16 cellular contexts compared by ENCODE assay signal in genomic region chr17:21373034-21373433, GRCh38. TPM values are rescaled to one million over a fixed set of nuclear protein-coding genes. Genes with fewer than 3 reads are reported as not detected.
DNase-seq lines count a peak whose midpoint lies in the region; ATAC-seq and TF ChIP-seq lines count a peak whose summit lies in the region.
"Had no signal": no experiment of that assay in that cellular context is flagged by ENCODE, and none has a peak within 500 bp of the region (broad histone marks: within the 10 kb centered on the region; RNA-seq: fewer than 3 reads in every experiment).

No MANE protein-coding gene starts in this region.

- H3K4me2 ChIP-seq in neural progenitor cell, result no peak overlapping the region

- H4K20me1 ChIP-seq in neural progenitor cell (ENCODE audit: low read depth), result peaks cover 5% of the 10 kb centered on the region

- H3K27ac Mint-ChIP-seq in neural progenitor cell (peak overlapping the region; percentile 72), WTC11 (no peak overlapping the region)
- peak overlapping the region in 1 of 10 donors; percentile 19 for H3K27ac Mint-ChIP-seq in naive thymus-derived CD8-positive, alpha-beta T cell

- peaks cover 46% of the 10 kb centered on the region for H3K4me1 Mint-ChIP-seq in neural progenitor cell
- peaks cover 33% of the 10 kb centered on the region for H3K4me1 Mint-ChIP-seq in WTC11
- H3K4me1 Mint-ChIP-seq in naive thymus-derived CD8-positive, alpha-beta T cell, result peaks cover 7 to 28% (median 16%) of the 10 kb centered on the region in 4 donors

- peak; percentile 15 for DNase-seq in DMS53 (lab: John Stamatoyannopoulos, UW)
- no peak for DNase-seq in DMS53 treated with DMSO at 0.1 percent for 48 hours (lab: John Stamatoyannopoulos, UW; ENCODE audit: unreplicated experiment)
- DNase-seq in LHCN-M2 (ENCODE audit: low read depth), result peak; percentile 45
- peak; percentile 65 to 75 for DNase-seq in SJCRH30
- no peak for DNase-seq in neural progenitor cell (ENCODE audit: low spot score)
- no peak for DNase-seq in WTC11 (ENCODE audit: low spot score)
- no peak for DNase-seq in naive thymus-derived CD8-positive, alpha-beta T cell
- DNase-seq: CD8-positive, alpha-beta memory T cell; GF-D8; IMR-90; Kasumi-1; NCI-H1436; NCI-H2029 had no signal

- H3K79me2 ChIP-seq in neural progenitor cell (ENCODE audit: low read depth), result no peaks in the 10 kb centered on the region

- no peak overlapping the region for H3K4me3 ChIP-seq in SJCRH30
- H3K4me3 ChIP-seq in neural progenitor cell, result no peak overlapping the region
- H3K4me3 ChIP-seq: HAP-1 had no signal

- CTCF ChIA-PET in WTC11 (lab: Charles Lee), result interaction anchor here (0.5 to 1.7 kb wide), 4 partner anchors 84 to 380 kb away, joined by 4 to 7 read pairs (median 4); no protein-coding TSS in a partner anchor

- H3K27ac ChIP-seq in SJCRH30 (no peak overlapping the region), neural progenitor cell (no peak overlapping the region)
- H3K27ac ChIP-seq: 22Rv1 had no signal

- no peak for ATAC-seq in WTC11
- ATAC-seq in naive thymus-derived CD8-positive, alpha-beta T cell, result no peak
- no peak for ATAC-seq in GM18868 (IDR thresholded peaks at IDR 0.05; ENCODE audit: unreplicated experiment)

- peaks cover 28% of the 10 kb centered on the region for H3K27me3 ChIP-seq in SJCRH30
- peaks cover 46% of the 10 kb centered on the region for H3K27me3 ChIP-seq in neural progenitor cell

- H3K9ac ChIP-seq in neural progenitor cell, result no peak overlapping the region

- TF ChIP-seq CTCF in neural progenitor cell (IDR thresholded peaks at IDR 0.05) (no peak), WTC11 (IDR thresholded peaks at IDR 0.05) (no peak)

- H3K9me3 ChIP-seq in SJCRH30 (replicated peaks) (no peaks in the 10 kb centered on the region), neural progenitor cell (ENCODE audit: low read depth) (no peaks in the 10 kb centered on the region)
- H3K9me3 ChIP-seq: HAP-1 had no signal

- POLR2A ChIA-PET in WTC11 (lab: Charles Lee), result no interaction called here
- POLR2A ChIA-PET in naive thymus-derived CD8-positive, alpha-beta T cell (lab: Charles Lee), result no interaction called here

- H2AFZ ChIP-seq in neural progenitor cell (replicated peaks), result no peak overlapping the region

- H3K4me1 ChIP-seq in SJCRH30 (peaks cover 23% of the 10 kb centered on the region), neural progenitor cell (peaks cover 62% of the 10 kb centered on the region)
- H3K4me1 ChIP-seq: HAP-1 had no signal

- no peaks in the 10 kb centered on the region for H3K9me3 Mint-ChIP-seq in neural progenitor cell
- H3K9me3 Mint-ChIP-seq in WTC11, result no peaks in the 10 kb centered on the region
- H3K9me3 Mint-ChIP-seq in naive thymus-derived CD8-positive, alpha-beta T cell, result no peaks in the 10 kb centered on the region
- H3K9me3 Mint-ChIP-seq: CD8-positive, alpha-beta memory T cell had no signal

- H3F3A ChIP-seq in neural progenitor cell (ENCODE audit: low read depth), result peaks cover 44% of the 10 kb centered on the region

- no peaks in the 10 kb centered on the region for H3K36me3 ChIP-seq in SJCRH30
- no peaks in the 10 kb centered on the region for H3K36me3 ChIP-seq in neural progenitor cell
- H3K36me3 ChIP-seq: HAP-1 had no signal

- no peak overlapping the region for H3K4me3 Mint-ChIP-seq in neural progenitor cell
- no peak overlapping the region for H3K4me3 Mint-ChIP-seq in WTC11
- no peak overlapping the region for H3K4me3 Mint-ChIP-seq in naive thymus-derived CD8-positive, alpha-beta T cell

- H3K36me3 Mint-ChIP-seq in neural progenitor cell (no peaks in the 10 kb centered on the region), WTC11 (no peaks in the 10 kb centered on the region)
- peaks cover 0 to 2% (median 0%) of the 10 kb centered on the region in 3 donors for H3K36me3 Mint-ChIP-seq in naive thymus-derived CD8-positive, alpha-beta T cell

- H3K27me3 Mint-ChIP-seq in neural progenitor cell (ENCODE audit: insufficient read depth, low read depth) (peaks cover 35% of the 10 kb centered on the region), WTC11 (ENCODE audit: low read depth) (peaks cover 36% of the 10 kb centered on the region)
- peaks cover 4 to 28% (median 19%) of the 10 kb centered on the region in 5 donors for H3K27me3 Mint-ChIP-seq in naive thymus-derived CD8-positive, alpha-beta T cell

TF ChIP-seq in WTC11, 78 proteins besides CTCF, POLR2A, EP300 and RAD21 (continues in another document):
- no peak for TF ChIP-seq ETV6 (CRISPR knock-in tag; IDR thresholded peaks at IDR 0.05)
- TF ChIP-seq GTF2I (CRISPR knock-in tag; conservative IDR thresholded peaks at IDR 0.05), result no peak
- no peak for TF ChIP-seq ZNF281 (CRISPR knock-in tag; IDR thresholded peaks at IDR 0.05)
- TF ChIP-seq TEAD1 (CRISPR knock-in tag; IDR thresholded peaks at IDR 0.05), result no peak
- TF ChIP-seq E2F1 (CRISPR knock-in tag; IDR thresholded peaks at IDR 0.05), result no peak
- no peak for TF ChIP-seq HMGA2 (CRISPR knock-in tag; IDR thresholded peaks at IDR 0.05)
- no peak for TF ChIP-seq USF2 (CRISPR knock-in tag; IDR thresholded peaks at IDR 0.05)
- no peak for TF ChIP-seq ZNF396 (CRISPR knock-in tag; IDR thresholded peaks at IDR 0.05; ENCODE audit: borderline replicate concordance)
- TF ChIP-seq ZNF532 (CRISPR knock-in tag; IDR thresholded peaks at IDR 0.05; ENCODE audit: borderline replicate concordance), result no peak

RNA-seq across cellular contexts. Expression of gene KCNJ12, which starts 3.1 kb away (rescaled TPM):
- total RNA-seq in LHCN-M2 (2014; rRNA removed) (0.64 and 0.98 TPM in 2 replicates), neural progenitor cell (ENCODE audit: low replicate concordance) (0.56 and 1.8 TPM in 2 replicates), WTC11 (2021) (2.2 to 2.3 TPM (median 2.3 TPM) in 3 replicates)
- polyA plus RNA-seq in LHCN-M2 (2012), result 0.33 TPM
- total RNA-seq in SJCRH30 (2014; rRNA removed; shearing (Covaris generic)), result 0.20 and 0.40 TPM in 2 replicates
- total RNA-seq in naive thymus-derived CD8-positive, alpha-beta T cell, result not detected
- under 1 TPM in 2 of 3 donors, not detected in 1; 0.16 to 0.18 TPM for polyA plus RNA-seq in naive thymus-derived CD8-positive, alpha-beta T cell
- total RNA-seq: CD8-positive, alpha-beta memory T cell had no signal
- polyA plus RNA-seq: CD8-positive, alpha-beta memory T cell had no signal

Comparison
In these comparisons a context has a peak if more than half of its experiments do, and no peak if none do; other contexts are left out.
1. DNase-seq: peak in DMS53 (single experiment), LHCN-M2 (single experiment) and SJCRH30 (2 of 2); none in DMS53 treated with DMSO at 0.1 percent for 48 hours (single experiment), neural progenitor cell (single experiment), WTC11 (single experiment) and naive thymus-derived CD8-positive, alpha-beta T cell (0 of 10).